ENCODE assay signal across 30 cellular contexts in the genomic region with DNA sequence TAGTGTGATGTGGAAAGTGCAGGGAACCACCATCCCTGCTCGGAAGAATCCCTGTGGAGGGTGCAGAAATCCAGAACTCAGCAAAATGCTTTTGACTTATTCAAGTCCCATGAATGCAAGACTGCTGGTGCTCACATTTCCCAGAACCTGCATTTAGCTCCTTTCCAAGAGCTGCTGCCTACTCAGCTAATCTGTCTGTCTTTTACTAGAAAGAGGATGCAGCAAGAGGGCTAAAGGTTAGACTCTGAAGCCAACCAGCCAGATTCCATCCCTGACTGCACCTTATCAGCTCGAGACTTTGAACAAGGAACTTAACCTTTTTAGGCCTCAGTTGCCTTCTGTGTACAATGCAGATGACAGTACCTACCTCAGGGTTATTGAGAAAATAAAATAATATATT.
"Had no signal": no experiment of that assay in that cellular context is flagged by ENCODE, and none has a peak within 500 bp of the region (broad histone marks: within the 10 kb centered on the region; RNA-seq: fewer than 3 reads in every experiment).

No MANE protein-coding gene starts in this region.

- FAIRE-seq: bronchial epithelial cell, colon, endometrium, frontal cortex, pancreas had no signal

- H3K27me3 Mint-ChIP-seq: activated CD4-positive, alpha-beta memory T cell treated with anti-CD3 and anti-CD28 coated beads, Interleukin-2, amount 10 ng/mL, durations not matched to agents 7 days and 5 days; activated CD4-positive, alpha-beta T cell treated with anti-CD3 and anti-CD28 coated beads, Interleukin-2, amount 10 ng/mL, durations not matched to agents 7 days and 5 days; activated naive CD8-positive, alpha-beta T cell had no signal

- H3K4me1 Mint-ChIP-seq: naive B cell; stimulated activated naive B cell treated with anti-CD40 and anti-IgM and Interleukin-4, amounts not matched to agents 10 μg/mL and 1 μg/mL and 100 μg/mL, for 72 hours had no signal

- H3K27me3 ChIP-seq: esophagus squamous epithelium, pancreas, sigmoid colon, stomach, thyroid gland had no signal

- H3K36me3 ChIP-seq: esophagus squamous epithelium, pancreas, prostate gland, sigmoid colon, stomach, thyroid gland had no signal

- H3K9me3 ChIP-seq: esophagus squamous epithelium, pancreas, prostate gland, sigmoid colon, stomach, thyroid gland had no signal

- H3K27ac ChIP-seq: pancreas, sigmoid colon, stomach, thyroid gland had no signal

- H3K4me3 Mint-ChIP-seq: activated CD4-positive, alpha-beta memory T cell treated with anti-CD3 and anti-CD28 coated beads, Interleukin-2, amount 10 ng/mL, durations not matched to agents 7 days and 5 days; activated CD4-positive, alpha-beta T cell treated with anti-CD3 and anti-CD28 coated beads, Interleukin-2, amount 10 ng/mL, durations not matched to agents 7 days and 5 days; activated naive CD8-positive, alpha-beta T cell; activated T-cell treated with anti-CD3 and anti-CD28 coated beads, Interleukin-2, amount 50 U/mL, for 4 hours; mesothelial cell of epicardium; naive B cell; nephron progenitor cell; stimulated activated naive B cell treated with anti-CD40 and anti-IgM and Interleukin-4, amounts not matched to agents 10 μg/mL and 1 μg/mL and 100 μg/mL, for 72 hours; T-helper 17 cell had no signal

- ATAC-seq: activated T-cell treated with anti-CD3 and anti-CD28 coated beads, Interleukin-2, amount 50 U/mL, for 4 hours; stimulated activated naive B cell treated with anti-CD40 and anti-IgM and Interleukin-4, amounts not matched to agents 10 μg/mL and 1 μg/mL and 100 μg/mL, for 72 hours; T-helper 17 cell had no signal

- H3K4me2 ChIP-seq: smooth muscle cell had no signal

- H3K36me3 Mint-ChIP-seq: activated naive CD8-positive, alpha-beta T cell; mesothelial cell of epicardium; naive B cell; stimulated activated naive B cell treated with anti-CD40 and anti-IgM and Interleukin-4, amounts not matched to agents 10 μg/mL and 1 μg/mL and 100 μg/mL, for 72 hours had no signal

- H3K4me3 ChIP-seq: esophagus squamous epithelium, pancreas, prostate gland, sigmoid colon, smooth muscle cell, stomach, thyroid gland had no signal

- DNase-seq: activated CD4-positive, alpha-beta memory T cell treated with anti-CD3 and anti-CD28 coated beads, Interleukin-2, amount 10 ng/mL, durations not matched to agents 7 days and 5 days; activated CD4-positive, alpha-beta T cell treated with anti-CD3 and anti-CD28 coated beads, Interleukin-2, amount 10 ng/mL, durations not matched to agents 7 days and 5 days; activated CD4-positive, CD25-positive, alpha-beta regulatory T cell treated with anti-CD3 and anti-CD28 coated beads, Interleukin-2, amount 50 U/mL, for 72 hours; activated CD8-positive, alpha-beta memory T cell treated with anti-CD3 and anti-CD28 coated beads, Interleukin-2, amount 50 U/mL, for 48 hours; activated naive CD4-positive, alpha-beta T cell treated with Interleukin-2 at 50 U/mL for 16 hours; activated T-cell treated with anti-CD3 and anti-CD28 coated beads, Interleukin-2, amount 50 U/mL, for 4 hours; anterior cingulate cortex; dermis blood vessel endothelial cell; effector CD4-positive, alpha-beta T cell; esophagus squamous epithelium; naive B cell; nephron progenitor cell; pancreas; retina; sigmoid colon; stimulated activated CD4-positive, alpha-beta T cell treated with anti-CD3 and anti-CD28 coated beads, Interleukin-15, amount 100 ng/mL, for 24 hours; stimulated activated CD4-positive, alpha-beta T cell treated with anti-CD3 and anti-CD28 coated beads, Interleukin-2, amount 100 ng/mL, for 24 hours; stimulated activated naive B cell treated with anti-CD40 and anti-IgM and Interleukin-4, amounts not matched to agents 10 μg/mL and 1 μg/mL and 100 μg/mL, for 72 hours; stomach; T-helper 17 cell; T1000; thyroid gland had no signal

- H3K9me3 Mint-ChIP-seq: activated CD4-positive, alpha-beta memory T cell treated with anti-CD3 and anti-CD28 coated beads, Interleukin-2, amount 10 ng/mL, durations not matched to agents 7 days and 5 days; activated CD4-positive, alpha-beta T cell treated with anti-CD3 and anti-CD28 coated beads, Interleukin-2, amount 10 ng/mL, durations not matched to agents 7 days and 5 days; activated T-cell treated with anti-CD3 and anti-CD28 coated beads, Interleukin-2, amount 50 U/mL, for 4 hours; mesothelial cell of epicardium; naive B cell; nephron progenitor cell; stimulated activated naive B cell treated with anti-CD40 and anti-IgM and Interleukin-4, amounts not matched to agents 10 μg/mL and 1 μg/mL and 100 μg/mL, for 72 hours had no signal

- H3K4me1 ChIP-seq: pancreas, thyroid gland had no signal

- H3K27ac Mint-ChIP-seq: activated CD4-positive, alpha-beta memory T cell treated with anti-CD3 and anti-CD28 coated beads, Interleukin-2, amount 10 ng/mL, durations not matched to agents 7 days and 5 days; activated CD4-positive, alpha-beta T cell treated with anti-CD3 and anti-CD28 coated beads, Interleukin-2, amount 10 ng/mL, durations not matched to agents 7 days and 5 days; activated naive CD8-positive, alpha-beta T cell; nephron progenitor cell; stimulated activated naive B cell treated with anti-CD40 and anti-IgM and Interleukin-4, amounts not matched to agents 10 μg/mL and 1 μg/mL and 100 μg/mL, for 72 hours; T-helper 17 cell had no signal
